Comparison of ENCODE assay signal across 8 cellular contexts in the genomic region with DNA sequence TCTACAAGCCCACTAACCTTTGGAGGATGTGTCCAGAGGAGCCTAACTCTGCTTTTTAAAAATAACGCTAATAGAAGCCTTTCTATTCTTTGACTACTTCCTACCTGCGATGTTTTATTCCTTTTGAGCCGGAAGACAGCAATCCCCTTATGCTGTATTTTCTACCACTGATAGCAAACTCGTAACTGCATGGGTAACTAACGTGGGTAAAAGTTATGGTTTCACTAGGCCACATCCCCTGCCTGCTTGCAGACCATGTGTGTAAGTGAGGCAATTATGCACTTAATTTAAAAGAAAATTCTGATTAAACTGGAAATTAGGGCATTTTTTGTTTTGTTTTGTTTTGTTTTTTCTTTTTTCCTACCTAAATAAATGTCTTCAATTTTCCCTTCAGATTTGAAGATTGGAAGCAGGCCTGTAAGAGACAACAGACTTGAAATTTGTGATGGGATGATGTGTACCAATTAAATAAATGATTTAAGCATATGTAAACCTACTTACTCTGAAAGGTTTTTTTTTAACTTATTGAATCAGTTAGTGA. TPM values are rescaled to one million over a fixed set of nuclear protein-coding genes. Genes with fewer than 3 reads are reported as not detected.
A peak's percentile ranks its signal among the peaks of the same experiment; 100 is the strongest.
DNase-seq lines count a peak whose midpoint lies in the region; ATAC-seq and TF ChIP-seq lines count a peak whose summit lies in the region.

No MANE protein-coding gene starts in this region.

- POLR2A ChIA-PET in CD8-positive, alpha-beta memory T cell (lab: Charles Lee) = interaction anchor here (0.7 to 1.4 kb wide), 7 partner anchors 21 to 945 kb away, joined by 3 to 12 read pairs (median 4); partner anchors contain the start of genes KLHL32 and MANEA

- no peaks in the 10 kb centered on the region for H3K36me3 ChIP-seq in CD8-positive, alpha-beta memory T cell (ENCODE audit: insufficient read depth, low read length)

- no peaks in the 10 kb centered on the region for H3K27me3 Mint-ChIP-seq in CD8-positive, alpha-beta memory T cell

- H3K4me3 Mint-ChIP-seq in CD8-positive, alpha-beta memory T cell = peak overlapping the region; percentile 98 to 100 (median 99)

- no peak for TF ChIP-seq CTCF in WI38 (IDR thresholded peaks at IDR 0.05; ENCODE audit: low read depth, low read length)

- peaks cover 36% of the 10 kb centered on the region for H3K4me1 ChIP-seq in CD8-positive, alpha-beta memory T cell (ENCODE audit: insufficient read depth, low read length)

- H3K27ac ChIP-seq in CD8-positive, alpha-beta memory T cell (ENCODE audit: low read depth, low read length) = peak overlapping the region; percentile 97

- H3K4me3 ChIP-seq in CD8-positive, alpha-beta memory T cell (ENCODE audit: low read length) = peak overlapping the region; percentile 93
- peak overlapping the region; percentile 87 for H3K4me3 ChIP-seq in WI38 (ENCODE audit: low read depth, low read length)

- peak overlapping the region; percentile 99 to 100 (median 100) for H3K27ac Mint-ChIP-seq in CD8-positive, alpha-beta memory T cell

- peaks cover 36 to 58% (median 51%) of the 10 kb centered on the region in 3 donors for H3K4me1 Mint-ChIP-seq in CD8-positive, alpha-beta memory T cell

- H3K9me3 ChIP-seq in CD8-positive, alpha-beta memory T cell (ENCODE audit: low read length) = no peaks in the 10 kb centered on the region

- DNase-seq in CD8-positive, alpha-beta memory T cell = peak in 2 of 5 donors; percentile 1 to 45
- DNase-seq in germinal center (ENCODE audit: low spot score) (peak; percentile 2), renal cortical epithelial cell (ENCODE audit: low read depth) (peak; percentile 16), C1 segment of cervical spinal cord (lab: John Stamatoyannopoulos, UW) (no peak), putamen (ENCODE audit: low spot score) (no peak)

- peaks cover 0 to 37% (median 12%) of the 10 kb centered on the region in 3 donors for H3K36me3 Mint-ChIP-seq in CD8-positive, alpha-beta memory T cell

- no peaks in the 10 kb centered on the region for H3K27me3 ChIP-seq in CD8-positive, alpha-beta memory T cell (ENCODE audit: insufficient read depth, low read length, poor library complexity, severe bottlenecking)

- CTCF ChIA-PET in CD8-positive, alpha-beta memory T cell (lab: Charles Lee) = interaction anchor here (1.5 to 2.4 kb wide), 2 partner anchors 23 to 56 kb away, joined by 3 to 12 read pairs; no protein-coding TSS in a partner anchor

- H3K9me3 Mint-ChIP-seq in CD8-positive, alpha-beta memory T cell = no peaks in the 10 kb centered on the region

- ATAC-seq in GM19351 (IDR thresholded peaks at IDR 0.05; ENCODE audit: unreplicated experiment) = peak; percentile 24
- peak; percentile 39 for ATAC-seq in HG03378 (IDR thresholded peaks at IDR 0.05; ENCODE audit: unreplicated experiment)

RNA-seq across cellular contexts. Expression of gene UFL1, which starts 0.9 kb away (rescaled TPM):
- total RNA-seq in CD8-positive, alpha-beta memory T cell = 10 to 100 TPM; 22.5 to 23.4 TPM
- polyA plus RNA-seq in CD8-positive, alpha-beta memory T cell = 20.7 TPM
- 29.5 and 33.0 TPM in 2 replicates for total RNA-seq in renal cortical epithelial cell

RNA-seq across cellular contexts. Expression of gene FHL5, which starts 40.4 kb away (rescaled TPM):
- not detected for total RNA-seq in CD8-positive, alpha-beta memory T cell
- polyA plus RNA-seq in CD8-positive, alpha-beta memory T cell = not detected
- total RNA-seq in renal cortical epithelial cell = not detected in 2 replicates

Comparison
In these comparisons a context has a peak if more than half of its experiments do, and no peak if none do; other contexts are left out.
1. DNase-seq: peak in germinal center (single experiment) and renal cortical epithelial cell (single experiment); none in C1 segment of cervical spinal cord (0 of 14) and putamen (single experiment).